Comparison of ENCODE assay signal across 1 cellular context in genomic region chr5:141849371-141850182, GRCh38.
A peak's percentile ranks its signal among the peaks of the same experiment; 100 is the strongest.
TF ChIP-seq lines count a peak whose summit lies in the region.

No MANE protein-coding gene starts in this region.

TF ChIP-seq in H1, 55 proteins besides CTCF, POLR2A, EP300 and RAD21 (continued from another document):
- TF ChIP-seq CHD7 (IDR thresholded peaks at IDR 0.05; ENCODE audit: insufficient replicate concordance, low read length) (no peak), HDAC2 (IDR thresholded peaks at IDR 0.05; ENCODE audit: borderline replicate concordance in 1 of 2, low read depth in 2 of 2, low read length in 2 of 2) (peak in 1 of 2 experiments; percentile 77; a peak in 1 of 4 replicates), KDM4A (IDR thresholded peaks at IDR 0.05; ENCODE audit: low read depth, low read length, severe bottlenecking) (peak; percentile 23), SAP30 (IDR thresholded peaks at IDR 0.05; ENCODE audit: insufficient read depth, insufficient replicate concordance, low read length) (no peak), EGR1 (IDR thresholded peaks at IDR 0.05; ENCODE audit: borderline replicate concordance, low read depth, low read length) (peak; percentile 46; the same call in 1 of the 2 replicates), KDM1A (IDR thresholded peaks at IDR 0.05; ENCODE audit: borderline replicate concordance, low read length) (no peak), PHF8 (conservative IDR thresholded peaks at IDR 0.05; ENCODE audit: low read depth, low read length) (peak; percentile 84), CBX5 (IDR thresholded peaks at IDR 0.05; ENCODE audit: low read depth, low read length) (no peak), TBP (IDR thresholded peaks at IDR 0.05; ENCODE audit: low read depth, low read length) (no peak; the same call in none of the 2 replicates), KDM5A (IDR thresholded peaks at IDR 0.05; ENCODE audit: low read length) (no peak), SIN3A (conservative IDR thresholded peaks at IDR 0.05 in 1 of 2, IDR thresholded peaks at IDR 0.05 in 1 of 2; ENCODE audit: low read depth in 1 of 2, low read length in 2 of 2) (peak; percentile 13 to 65; a peak in 2 of 4 replicates), ATF3 (IDR thresholded peaks at IDR 0.05; ENCODE audit: insufficient read depth, low read depth, low read length) (no peak), TCF12 (IDR thresholded peaks at IDR 0.05; ENCODE audit: low read depth, low read length) (no peak), SUZ12 (IDR thresholded peaks at IDR 0.05; ENCODE audit: low read length) (no peak), SP2 (IDR thresholded peaks at IDR 0.05; ENCODE audit: low read length) (no peak), POU5F1 (IDR thresholded peaks at IDR 0.05; ENCODE audit: low read depth, low read length) (no peak), SIX5 (IDR thresholded peaks at IDR 0.05; ENCODE audit: low read depth, low read length) (no peak), TEAD4 (IDR thresholded peaks at IDR 0.05; ENCODE audit: low read depth, low read length) (no peak), RFX5 (IDR thresholded peaks at IDR 0.05; ENCODE audit: borderline replicate concordance, low read depth, low read length) (no peak), CEBPB (IDR thresholded peaks at IDR 0.05; ENCODE audit: low read depth, low read length) (no peak), MAX (IDR thresholded peaks at IDR 0.05) (peak; percentile 57; the same call in 1 of the 2 replicates), BACH1 (IDR thresholded peaks at IDR 0.05; ENCODE audit: low read length) (peak; percentile 1; the same call in 1 of the 2 replicates), GTF2F1 (IDR thresholded peaks at IDR 0.05; ENCODE audit: borderline replicate concordance, low read depth, low read length) (no peak), NANOG (IDR thresholded peaks at IDR 0.05; ENCODE audit: insufficient read depth, low read depth, low read length, poor library complexity, severe bottlenecking) (no peak), JUN (IDR thresholded peaks at IDR 0.05; ENCODE audit: low read depth, low read length) (no peak), YY1 (IDR thresholded peaks at IDR 0.05; ENCODE audit: low read depth, low read length) (no peak), GABPA (IDR thresholded peaks at IDR 0.05; ENCODE audit: borderline replicate concordance, insufficient read depth, low read length) (no peak), CBX8 (IDR thresholded peaks at IDR 0.05; ENCODE audit: borderline replicate concordance, low read depth, low read length) (no peak), RBBP5 (IDR thresholded peaks at IDR 0.05; ENCODE audit: borderline replicate concordance, low read depth, low read length) (peak; percentile 97), ZNF274 (IDR thresholded peaks at IDR 0.05; ENCODE audit: borderline replicate concordance, extremely low read depth, low read length) (no peak), NRF1 (IDR thresholded peaks at IDR 0.05; ENCODE audit: low read depth, low read length) (no peak), CHD1 (IDR thresholded peaks at IDR 0.05; ENCODE audit: low read depth, low read length) (no peak), TAF1 (IDR thresholded peaks at IDR 0.05; ENCODE audit: low read depth, low read length) (peak; percentile 66), ATF2 (IDR thresholded peaks at IDR 0.05; ENCODE audit: low read length) (no peak), SRF (IDR thresholded peaks at IDR 0.05; ENCODE audit: low read depth, low read length) (no peak), EZH2 (IDR thresholded peaks at IDR 0.05; ENCODE audit: low read depth, low read length, severe bottlenecking) (no peak), RNF2 (IDR thresholded peaks at IDR 0.05; ENCODE audit: borderline replicate concordance, low read depth, low read length, missing control alignments, poor library complexity, severe bottlenecking) (no peak), FOSL1 (IDR thresholded peaks at IDR 0.05; ENCODE audit: insufficient read depth, low read depth, low read length) (no peak), BCL11A (IDR thresholded peaks at IDR 0.05; ENCODE audit: low read depth in 2 of 2, low read length in 2 of 2) (no peak), CTBP2 (IDR thresholded peaks at IDR 0.05; ENCODE audit: borderline replicate concordance, insufficient read depth, insufficient read length, low read length) (peak; percentile 34), SP1 (IDR thresholded peaks at IDR 0.05; ENCODE audit: low read depth, low read length) (peak; percentile 95), JUND (IDR thresholded peaks at IDR 0.05; ENCODE audit: low read length) (no peak), SIRT6 (IDR thresholded peaks at IDR 0.05; ENCODE audit: low read length) (no peak), E2F6 (IDR thresholded peaks at IDR 0.05) (no peak), MAFK (IDR thresholded peaks at IDR 0.05; ENCODE audit: low read depth, low read length) (no peak), CREB1 (IDR thresholded peaks at IDR 0.05) (no peak; the same call in 1 of the 2 replicates), HDAC6 (IDR thresholded peaks at IDR 0.05; ENCODE audit: low read depth, low read length) (no peak)
